In genomic region chr10:103651783-103652476, GRCh38 we compare ENCODE assay signal across 13 cellular contexts.
A peak's percentile ranks its signal among the peaks of the same experiment; 100 is the strongest.
DNase-seq lines count a peak whose midpoint lies in the region; ATAC-seq, FAIRE-seq and TF ChIP-seq lines count a peak whose summit lies in the region.
"Had no signal": no experiment of that assay in that cellular context is flagged by ENCODE, and none has a peak within 500 bp of the region (broad histone marks: within the 10 kb centered on the region; RNA-seq: fewer than 3 reads in every experiment).

No MANE protein-coding gene starts in this region.

- WGBS in sigmoid colon, 2 donors = 12 to 60% methylated on average over 10 of the region's 10 CpGs

- no peak overlapping the region for H3K27ac Mint-ChIP-seq in CD4-positive, alpha-beta T cell
- no peak overlapping the region for H3K27ac Mint-ChIP-seq in naive thymus-derived CD8-positive, alpha-beta T cell
- H3K27ac Mint-ChIP-seq: activated CD4-positive, alpha-beta T cell treated with anti-CD3 and anti-CD28 coated beads for 36 hours had no signal

- TF ChIP-seq CTCF in sigmoid colon (IDR thresholded peaks at IDR 0.05) = no peak
- no peak for TF ChIP-seq CTCF in CD4-positive, alpha-beta T cell (IDR thresholded peaks at IDR 0.05)

- no peak overlapping the region for H3K4me3 ChIP-seq in sigmoid colon

- H3K4me1 Mint-ChIP-seq in CD4-positive, alpha-beta T cell (ENCODE audit: low read depth) = no peaks in the 10 kb centered on the region
- peaks cover 0 to 3% (median 0%) of the 10 kb centered on the region in 4 donors for H3K4me1 Mint-ChIP-seq in naive thymus-derived CD8-positive, alpha-beta T cell
- H3K4me1 Mint-ChIP-seq: activated CD4-positive, alpha-beta T cell treated with anti-CD3 and anti-CD28 coated beads for 36 hours had no signal

- FAIRE-seq in GM12892 (lab: Jason Lieb, UNC) = no peak

- intact Hi-C loops in left colon (cut with DNase I, micrococcal nuclease) = no loop called here
- intact Hi-C loops in sigmoid colon (cut with DNase I) = no loop called here
- intact Hi-C loops in CD4-positive, alpha-beta T cell (cut with DNase I, micrococcal nuclease) = no loop called here

- H3K36me3 Mint-ChIP-seq in CD4-positive, alpha-beta T cell (ENCODE audit: low read depth) = no peaks in the 10 kb centered on the region
- peaks cover 0 to 2% (median 2%) of the 10 kb centered on the region in 3 donors for H3K36me3 Mint-ChIP-seq in naive thymus-derived CD8-positive, alpha-beta T cell

- H3K27me3 ChIP-seq in sigmoid colon = no peaks in the 10 kb centered on the region
- H3K27me3 ChIP-seq in CD4-positive, alpha-beta T cell (ENCODE audit: control insufficient read depth, insufficient read depth, low read length) = no peaks in the 10 kb centered on the region

- ATAC-seq in left colon = peak; percentile 65
- ATAC-seq in CD4-positive, alpha-beta T cell (ENCODE audit: poor library complexity) = no peak
- no peak for ATAC-seq in naive thymus-derived CD8-positive, alpha-beta T cell
- ATAC-seq: activated CD4-positive, alpha-beta T cell treated with anti-CD3 and anti-CD28 coated beads for 36 hours; HCT116 had no signal

- DNase-seq in C1 segment of cervical spinal cord (lab: John Stamatoyannopoulos, UW) (peak in 8 of 14 donors; percentile 12 to 69 (median 36)), cerebellar cortex (ENCODE audit: low spot score) (peak; percentile 62), left colon (peak; percentile 52 to 74), sigmoid colon (no peak), Kasumi-1 (lab: John Stamatoyannopoulos, UW) (no peak), GM12892 (ENCODE audit: insufficient read length) (no peak)
- no peak for DNase-seq in CD4-positive, alpha-beta T cell
- no peak for DNase-seq in naive thymus-derived CD8-positive, alpha-beta T cell
- DNase-seq: activated CD4-positive, alpha-beta T cell treated with anti-CD3 and anti-CD28 coated beads for 36 hours; DMS 273 treated with DMSO at 0.1 percent for 48 hours; stimulated activated CD4-positive, alpha-beta T cell treated with anti-CD3 and anti-CD28 coated beads, Interleukin-4, amount 100 ng/mL, for 1 hour; T-helper 1 cell had no signal

- no peaks in the 10 kb centered on the region for H3K27me3 Mint-ChIP-seq in CD4-positive, alpha-beta T cell
- no peaks in the 10 kb centered on the region for H3K27me3 Mint-ChIP-seq in naive thymus-derived CD8-positive, alpha-beta T cell
- H3K27me3 Mint-ChIP-seq: activated CD4-positive, alpha-beta T cell treated with anti-CD3 and anti-CD28 coated beads for 36 hours had no signal

- peaks cover 0 to 70% (median 69%) of the 10 kb centered on the region in 4 donors for H3K4me1 ChIP-seq in sigmoid colon

- CTCF ChIA-PET in CD4-positive, alpha-beta T cell (lab: Charles Lee) = no interaction called here

- TF ChIP-seq EP300 in sigmoid colon (IDR thresholded peaks at IDR 0.05) = no peak

- no peaks in the 10 kb centered on the region for H3K9me3 Mint-ChIP-seq in CD4-positive, alpha-beta T cell
- H3K9me3 Mint-ChIP-seq in naive thymus-derived CD8-positive, alpha-beta T cell = no peaks in the 10 kb centered on the region

- H3K27ac ChIP-seq in sigmoid colon = peak overlapping the region; percentile 51 to 72 (median 65)
- H3K27ac ChIP-seq in CD4-positive, alpha-beta T cell (ENCODE audit: low read depth, low read length) = no peak overlapping the region

- peaks cover 0 to 18% (median 4%) of the 10 kb centered on the region in 4 donors for H3K36me3 ChIP-seq in sigmoid colon

- TF ChIP-seq POLR2A in sigmoid colon (IDR thresholded peaks at IDR 0.05) (no peak), GM12892 (IDR thresholded peaks at IDR 0.05; ENCODE audit: low read depth, low read length) (no peak)

- POLR2A ChIA-PET in CD4-positive, alpha-beta T cell (lab: Charles Lee) = interaction anchor here (1.7 kb wide), 1 partner anchor 34 kb away, joined by 3 read pairs; no protein-coding TSS in a partner anchor
- POLR2A ChIA-PET in naive thymus-derived CD8-positive, alpha-beta T cell (lab: Charles Lee) = no interaction called here

- H3K9me3 ChIP-seq in sigmoid colon = no peaks in the 10 kb centered on the region
- H3K9me3 ChIP-seq in CD4-positive, alpha-beta T cell (ENCODE audit: control insufficient read depth, low read length) = no peaks in the 10 kb centered on the region

- no peak overlapping the region for H3K4me3 Mint-ChIP-seq in CD4-positive, alpha-beta T cell
- H3K4me3 Mint-ChIP-seq in naive thymus-derived CD8-positive, alpha-beta T cell = no peak overlapping the region
- H3K4me3 Mint-ChIP-seq: activated CD4-positive, alpha-beta T cell treated with anti-CD3 and anti-CD28 coated beads for 36 hours had no signal

Comparison
In these comparisons a context has a peak if more than half of its experiments do, and no peak if none do; other contexts are left out.
1. DNase-seq: peak in C1 segment of cervical spinal cord (8 of 14), cerebellar cortex (single experiment) and left colon (2 of 2); none in sigmoid colon (single experiment), CD4-positive, alpha-beta T cell (0 of 10), Kasumi-1 (0 of 2), GM12892 (single experiment) and naive thymus-derived CD8-positive, alpha-beta T cell (0 of 10).